12 cellular contexts compared by ENCODE assay signal in genomic region chr3:106688463-106688862, GRCh38.
DNase-seq lines count a peak whose midpoint lies in the region; ATAC-seq and TF ChIP-seq lines count a peak whose summit lies in the region.
"Had no signal": no experiment of that assay in that cellular context is flagged by ENCODE, and none has a peak within 500 bp of the region (broad histone marks: within the 10 kb centered on the region; RNA-seq: fewer than 3 reads in every experiment).

No MANE protein-coding gene starts in this region.

- ATAC-seq in GM18519 (IDR thresholded peaks at IDR 0.05; ENCODE audit: low FRiP score, unreplicated experiment) (no peak), GM21390 (IDR thresholded peaks at IDR 0.05; ENCODE audit: unreplicated experiment) (no peak), HG03045 (IDR thresholded peaks at IDR 0.05; ENCODE audit: unreplicated experiment) (no peak)
- ATAC-seq: right cardiac atrium; stimulated activated effector memory CD8-positive, alpha-beta T cell treated with anti-CD3 and anti-CD28 coated beads, Interleukin-12 subunit alpha, Interleukin-12 subunit beta, amount 100 ng/mL, for 72 hours had no signal

- no peaks in the 10 kb centered on the region for H3K27me3 ChIP-seq in osteoblast (ENCODE audit: insufficient read depth, low read length)

- no peak overlapping the region for H2AFZ ChIP-seq in osteoblast (ENCODE audit: low read length)

- TF ChIP-seq CTCF in choroid plexus epithelial cell (conservative IDR thresholded peaks at IDR 0.05; ENCODE audit: low read depth, low read length): no peak
- TF ChIP-seq CTCF in osteoblast (IDR thresholded peaks at IDR 0.05; ENCODE audit: extremely low read depth, low read depth, low read length): no peak

- no peaks in the 10 kb centered on the region for H4K20me1 ChIP-seq in osteoblast (ENCODE audit: insufficient read depth, low read length)

- no peaks in the 10 kb centered on the region for H3K9me3 ChIP-seq in osteoblast (ENCODE audit: low read depth, low read length)

- no peak overlapping the region for H3K4me3 ChIP-seq in choroid plexus epithelial cell (ENCODE audit: low read depth, low read length)
- H3K4me3 ChIP-seq in osteoblast (ENCODE audit: insufficient read depth, low read length): no peak overlapping the region

- no peaks in the 10 kb centered on the region for H3K79me2 ChIP-seq in osteoblast (ENCODE audit: insufficient read depth, low read length)

- H3K4me2 ChIP-seq in osteoblast (ENCODE audit: insufficient read depth, low read length): no peak overlapping the region

- H3K27ac ChIP-seq in osteoblast (ENCODE audit: low read depth, low read length): peak overlapping the region; percentile 39
- H3K27ac ChIP-seq: HL-60 had no signal

- H3K4me1 ChIP-seq in osteoblast (ENCODE audit: insufficient read depth, low read length): peaks cover 34% of the 10 kb centered on the region

- H3K36me3 ChIP-seq in osteoblast (ENCODE audit: insufficient read depth, low read length): no peaks in the 10 kb centered on the region

- DNase-seq in ELF-1 (ENCODE audit: low read depth, low spot score) (peak; percentile 2), NCI-H146 treated with DMSO at 0.1 percent for 48 hours (lab: John Stamatoyannopoulos, UW; ENCODE audit: unreplicated experiment) (peak; percentile 82), choroid plexus epithelial cell (ENCODE audit: low read depth) (peak; percentile 91), osteoblast (ENCODE audit: insufficient read length, low spot score, missing footprints) (peak; percentile 76), SHP77 treated with DMSO at 0.1 percent for 48 hours (lab: John Stamatoyannopoulos, UW) (no peak)
- DNase-seq: activated CD4-positive, alpha-beta T cell treated with anti-CD3 and anti-CD28 coated beads for 1 hour had no signal
